In the genomic region with DNA sequence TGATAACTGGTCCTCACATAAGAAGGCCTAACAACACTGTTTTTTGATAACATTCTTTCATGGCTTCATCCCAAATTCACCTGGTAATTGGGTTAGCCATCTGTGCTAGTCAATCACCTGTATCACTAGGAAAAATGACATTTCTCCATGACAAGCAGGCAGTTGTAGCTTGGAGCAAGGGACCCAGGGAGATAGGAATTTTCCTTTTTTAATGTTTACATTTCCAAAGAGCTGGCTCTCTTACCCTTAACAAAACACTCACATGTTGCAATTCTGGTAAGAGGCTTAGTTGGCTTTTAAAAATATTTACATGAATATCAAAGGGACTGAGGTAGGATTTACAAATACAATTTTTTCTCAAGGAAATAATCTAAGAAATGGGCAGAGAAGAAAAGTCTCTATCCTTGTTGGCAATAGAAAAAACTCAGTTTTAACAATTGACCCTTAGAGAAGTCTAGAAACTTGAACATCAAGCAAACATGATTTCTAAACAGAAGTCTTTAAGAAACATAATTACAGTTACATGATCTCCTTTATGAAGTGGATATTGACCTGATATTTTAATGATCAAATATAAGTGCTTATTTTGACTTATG, we compare ENCODE assay signal across 11 cellular contexts. TPM values are rescaled to one million over a fixed set of nuclear protein-coding genes. Genes with fewer than 3 reads are reported as not detected.
A peak's percentile ranks its signal among the peaks of the same experiment; 100 is the strongest.
DNase-seq lines count a peak whose midpoint lies in the region; ATAC-seq and TF ChIP-seq lines count a peak whose summit lies in the region.
"Had no signal": no experiment of that assay in that cellular context is flagged by ENCODE, and none has a peak within 500 bp of the region (broad histone marks: within the 10 kb centered on the region; RNA-seq: fewer than 3 reads in every experiment).

No MANE protein-coding gene starts in this region.

- H3K36me3 ChIP-seq in smooth muscle cell (ENCODE audit: low read depth) = no peaks in the 10 kb centered on the region
- H3K36me3 ChIP-seq in testis (ENCODE audit: low read depth, missing control alignments) = no peaks in the 10 kb centered on the region
- no peaks in the 10 kb centered on the region for H3K36me3 ChIP-seq in effector memory CD4-positive, alpha-beta T cell (ENCODE audit: control insufficient read depth, insufficient read depth, low read length)
- no peaks in the 10 kb centered on the region for H3K36me3 ChIP-seq in MM.1S (replicated peaks; ENCODE audit: insufficient read depth, low read length)

- H3K27ac ChIP-seq in smooth muscle cell (ENCODE audit: low read depth) (peak overlapping the region; percentile 34), testis (peak overlapping the region in 1 of 2 donors; percentile 73), MM.1S (ENCODE audit: low read length) (no peak overlapping the region)
- H3K27ac ChIP-seq in effector memory CD4-positive, alpha-beta T cell (ENCODE audit: insufficient read depth, low read length, poor library complexity, severe bottlenecking) = no peak overlapping the region
- H3K27ac ChIP-seq: C4-2B had no signal

- no peaks in the 10 kb centered on the region for H3K36me3 Mint-ChIP-seq in activated CD4-positive, alpha-beta T cell treated with anti-CD3 and anti-CD28 coated beads for 36 hours (ENCODE audit: low read depth)

- H3K4me1 ChIP-seq in smooth muscle cell (ENCODE audit: low read depth) (peaks cover 5% of the 10 kb centered on the region), testis (peaks cover 17% of the 10 kb centered on the region), MM.1S (ENCODE audit: low read length) (no peaks in the 10 kb centered on the region)
- no peaks in the 10 kb centered on the region for H3K4me1 ChIP-seq in effector memory CD4-positive, alpha-beta T cell (ENCODE audit: control insufficient read depth, insufficient read depth, low read length, poor library complexity, severe bottlenecking)

- no peak overlapping the region for H3K9ac ChIP-seq in smooth muscle cell (ENCODE audit: low read depth)
- no peak overlapping the region for H3K9ac ChIP-seq in MM.1S (ENCODE audit: low read length)

- no peak overlapping the region for H3K4me3 Mint-ChIP-seq in activated CD4-positive, alpha-beta T cell treated with anti-CD3 and anti-CD28 coated beads for 36 hours

- H4K20me1 ChIP-seq in smooth muscle cell (ENCODE audit: low read depth) (no peaks in the 10 kb centered on the region), MM.1S (ENCODE audit: insufficient read depth, low read length) (no peaks in the 10 kb centered on the region)

- H3K4me2 ChIP-seq in smooth muscle cell (peak overlapping the region; percentile 25), MM.1S (ENCODE audit: low read depth, low read length) (no peak overlapping the region)

- H3K27ac Mint-ChIP-seq in activated CD4-positive, alpha-beta T cell treated with anti-CD3 and anti-CD28 coated beads for 36 hours = no peak overlapping the region

- no peaks in the 10 kb centered on the region for H3K4me1 Mint-ChIP-seq in activated CD4-positive, alpha-beta T cell treated with anti-CD3 and anti-CD28 coated beads for 36 hours

- no peaks in the 10 kb centered on the region for H3K9me2 ChIP-seq in MM.1S (replicated peaks; ENCODE audit: insufficient read depth, low read length)

- no peak for ATAC-seq in activated CD4-positive, alpha-beta T cell treated with anti-CD3 and anti-CD28 coated beads for 36 hours

- DNase-seq in EH (ENCODE audit: low read depth) (peak; percentile 51), astrocyte of the spinal cord (ENCODE audit: low read depth, low spot score) (peak; percentile 30), iris pigment epithelial cell (ENCODE audit: low read depth) (peak; percentile 55), smooth muscle cell (lab: John Stamatoyannopoulos, UW; ENCODE audit: unreplicated experiment) (no peak), testis (no peak), MM.1S (no peak)
- DNase-seq in activated CD4-positive, alpha-beta T cell treated with anti-CD3 and anti-CD28 coated beads for 36 hours = no peak
- no peak for DNase-seq in effector memory CD4-positive, alpha-beta T cell
- DNase-seq: occipital lobe; stimulated activated CD4-positive, alpha-beta T cell treated with anti-CD3 and anti-CD28 coated beads, Interleukin-4, amount 100 ng/mL, for 24 hours had no signal

- TF ChIP-seq CTCF in astrocyte of the spinal cord (IDR thresholded peaks at IDR 0.05; ENCODE audit: low read depth, low read length) (no peak), smooth muscle cell (IDR thresholded peaks at IDR 0.05; ENCODE audit: borderline replicate concordance, insufficient read depth, poor library complexity, severe bottlenecking) (no peak), testis (IDR thresholded peaks at IDR 0.05) (no peak), MM.1S (IDR thresholded peaks at IDR 0.05; ENCODE audit: low read length) (no peak)

- POLR2A ChIA-PET in activated CD4-positive, alpha-beta T cell treated with anti-CD3 and anti-CD28 coated beads for 36 hours (lab: Charles Lee) = no interaction called here

- H3K79me2 ChIP-seq in smooth muscle cell (ENCODE audit: low read depth) (no peaks in the 10 kb centered on the region), MM.1S (ENCODE audit: low read length) (no peaks in the 10 kb centered on the region)

- H3K9me3 Mint-ChIP-seq in activated CD4-positive, alpha-beta T cell treated with anti-CD3 and anti-CD28 coated beads for 36 hours (ENCODE audit: low read depth) = no peaks in the 10 kb centered on the region

- no peaks in the 10 kb centered on the region for H3K27me3 Mint-ChIP-seq in activated CD4-positive, alpha-beta T cell treated with anti-CD3 and anti-CD28 coated beads for 36 hours

- CTCF ChIA-PET in activated CD4-positive, alpha-beta T cell treated with anti-CD3 and anti-CD28 coated beads for 36 hours (lab: Charles Lee) = no interaction called here

- intact Hi-C loops in testis (cut with DNase I; ENCODE audit: low total_unique reads) = no loop called here
- intact Hi-C loops in activated CD4-positive, alpha-beta T cell treated with anti-CD3 and anti-CD28 coated beads for 36 hours (cut with DNase I, micrococcal nuclease) = no loop called here

- H2AFZ ChIP-seq in smooth muscle cell (ENCODE audit: low read depth) (no peak overlapping the region), MM.1S (ENCODE audit: low read length) (no peak overlapping the region)

- H3F3A ChIP-seq in smooth muscle cell (ENCODE audit: low read depth) = no peaks in the 10 kb centered on the region
- H3F3A ChIP-seq in MM.1S (ENCODE audit: insufficient read depth, low read length) = no peaks in the 10 kb centered on the region

- in situ Hi-C loops in astrocyte of the spinal cord (cut with HindIII; ENCODE audit: low sequenced_read_pairs) = no loop called here

- H3K27me3 ChIP-seq in smooth muscle cell (ENCODE audit: low read depth) (no peaks in the 10 kb centered on the region), testis (no peaks in the 10 kb centered on the region), MM.1S (replicated peaks; ENCODE audit: insufficient read depth, low read length) (no peaks in the 10 kb centered on the region)
- H3K27me3 ChIP-seq in effector memory CD4-positive, alpha-beta T cell (replicated peaks; ENCODE audit: control insufficient read depth, insufficient read depth, low read length, poor library complexity, severe bottlenecking) = no peaks in the 10 kb centered on the region

- H3K4me3 ChIP-seq in astrocyte of the spinal cord (ENCODE audit: low read depth, low read length) = no peak overlapping the region
- no peak overlapping the region for H3K4me3 ChIP-seq in smooth muscle cell
- H3K4me3 ChIP-seq in testis = no peak overlapping the region
- H3K4me3 ChIP-seq in effector memory CD4-positive, alpha-beta T cell (ENCODE audit: insufficient read depth, low read depth, low read length, poor library complexity, severe bottlenecking) = no peak overlapping the region
- H3K4me3 ChIP-seq in MM.1S (ENCODE audit: low read length) = no peak overlapping the region

- H3K9me3 ChIP-seq in smooth muscle cell (replicated peaks; ENCODE audit: low read depth) (no peaks in the 10 kb centered on the region), testis (no peaks in the 10 kb centered on the region), MM.1S (replicated peaks; ENCODE audit: insufficient read depth, low read length) (no peaks in the 10 kb centered on the region)
- no peaks in the 10 kb centered on the region for H3K9me3 ChIP-seq in effector memory CD4-positive, alpha-beta T cell (ENCODE audit: control insufficient read depth, low read length)

- TF ChIP-seq POLR2A in testis (IDR thresholded peaks at IDR 0.05) = no peak

RNA-seq across cellular contexts. Expression of a gene that starts 16.1 kb away (rescaled TPM):
- total RNA-seq in smooth muscle cell = 16.3 and 25.3 TPM in 2 replicates
- polyA plus RNA-seq in smooth muscle cell = 18.0 and 20.5 TPM in 2 replicates
- 10 to 100 TPM; 23.2 to 26.3 TPM for total RNA-seq in testis
- 30.8 TPM for polyA plus RNA-seq in testis (ENCODE audit: insufficient read depth, low read depth, low replicate concordance)
- total RNA-seq in activated CD4-positive, alpha-beta T cell treated with anti-CD3 and anti-CD28 coated beads for 36 hours = under 1 TPM; 0.66 to 0.86 TPM

RNA-seq across cellular contexts. Expression of a gene that starts 56.5 kb away (rescaled TPM):
- total RNA-seq in smooth muscle cell (6.6 and 8.5 TPM in 2 replicates), testis (1 to 10 TPM; 5.8 to 8.7 TPM)
- polyA plus RNA-seq in smooth muscle cell (9.0 and 19.6 TPM in 2 replicates), testis (ENCODE audit: insufficient read depth, low read depth, low replicate concordance) (35.5 TPM)
- total RNA-seq in activated CD4-positive, alpha-beta T cell treated with anti-CD3 and anti-CD28 coated beads for 36 hours = not detected

Comparison
In these comparisons a context has a peak if more than half of its experiments do, and no peak if none do; other contexts are left out.
1. DNase-seq: peak in EH (single experiment), astrocyte of the spinal cord (single experiment) and iris pigment epithelial cell (single experiment); none in smooth muscle cell (single experiment), testis (single experiment), activated CD4-positive, alpha-beta T cell treated with anti-CD3 and anti-CD28 coated beads for 36 hours (single experiment), effector memory CD4-positive, alpha-beta T cell (0 of 3) and MM.1S (single experiment).